Comparison of ENCODE assay signal across 12 cellular contexts in genomic region chr2:65566617-65567016, GRCh38.
DNase-seq lines count a peak whose midpoint lies in the region; ATAC-seq, FAIRE-seq and TF ChIP-seq lines count a peak whose summit lies in the region.
"Had no signal": no experiment of that assay in that cellular context is flagged by ENCODE, and none has a peak within 500 bp of the region (broad histone marks: within the 10 kb centered on the region; RNA-seq: fewer than 3 reads in every experiment).

No MANE protein-coding gene starts in this region.

- no peak for TF ChIP-seq EP300 in H1 (IDR thresholded peaks at IDR 0.05; ENCODE audit: borderline replicate concordance in 1 of 2, low read depth in 2 of 2, low read length in 2 of 2)

- H2BK20ac ChIP-seq in H1 (ENCODE audit: low read length), result no peak overlapping the region

- H3K14ac ChIP-seq in H1 (ENCODE audit: insufficient read length), result no peak overlapping the region

- H3K4me1 Mint-ChIP-seq in nephron progenitor cell, result peaks cover 12% of the 10 kb centered on the region

- H3K27ac Mint-ChIP-seq in nephron progenitor cell, result peak overlapping the region; percentile 20

- no peak for TF ChIP-seq POLR2A in H1 (IDR thresholded peaks at IDR 0.05; ENCODE audit: control extremely low read depth in 1 of 2, low read depth in 2 of 2, low read length in 2 of 2)

- H2AK5ac ChIP-seq in H1 (ENCODE audit: low read depth, low read length), result no peak overlapping the region

- peaks cover 23% of the 10 kb centered on the region for H3K27me3 ChIP-seq in DND-41 (ENCODE audit: insufficient read depth, low read length, poor library complexity)
- H3K27me3 ChIP-seq in H1 (replicated peaks in 1 of 4; ENCODE audit: control insufficient read depth in 3 of 4, extremely low read depth in 1 of 4, insufficient read depth in 3 of 4, low read length in 3 of 4), result peaks cover 0 to 4% (median 1%) of the 10 kb centered on the region in 4 experiments; a peak in 3 of 7 replicates
- H3K27me3 ChIP-seq: thyroid gland had no signal

- H3K4ac ChIP-seq in H1 (replicated peaks; ENCODE audit: insufficient read length, low read depth, low read length), result no peak overlapping the region

- WGBS in H1 (ENCODE audit: extremely low coverage in 1 of 2, insufficient coverage in 1 of 2, insufficient read length in 1 of 2, insufficient replicate concordance in 2 of 2, low coverage in 1 of 2, low lambda C conversion rate in 2 of 2, missing lambda C conversion rate in 1 of 2), 2 experiments, result 78% methylated on average over 9 of the region's 9 CpGs; no CpG with 5 or more reads in 1 of the 2 experiments

- no peak overlapping the region for H3K18ac ChIP-seq in H1 (ENCODE audit: extremely low read depth, low read length)

- H3K36me3 Mint-ChIP-seq in nephron progenitor cell (ENCODE audit: low read depth), result no peaks in the 10 kb centered on the region

- no peaks in the 10 kb centered on the region for H3K9me3 Mint-ChIP-seq in nephron progenitor cell

- no peak for TF ChIP-seq RAD21 in H1 (IDR thresholded peaks at IDR 0.05 in 1 of 2, conservative IDR thresholded peaks at IDR 0.05 in 1 of 2; ENCODE audit: low read depth in 2 of 2, low read length in 2 of 2)

- H3K36me3 ChIP-seq in DND-41 (ENCODE audit: insufficient read depth, low read length) (no peaks in the 10 kb centered on the region), H1 (ENCODE audit: control insufficient read depth in 2 of 4, insufficient read depth in 4 of 4, low read length in 3 of 4) (no peaks in the 10 kb centered on the region)
- H3K36me3 ChIP-seq: thyroid gland had no signal

- H3K27me3 Mint-ChIP-seq in nephron progenitor cell (ENCODE audit: low read depth, poor library complexity), result peaks cover 22% of the 10 kb centered on the region

- H3K9ac ChIP-seq in DND-41 (ENCODE audit: low read depth, low read length) (no peak overlapping the region), H1 (replicated peaks in 1 of 4; ENCODE audit: extremely low read depth in 1 of 4, low read depth in 3 of 4, low read length in 3 of 4) (no peak overlapping the region)

- H3K4me3 Mint-ChIP-seq in nephron progenitor cell, result no peak overlapping the region

- no peak overlapping the region for H2BK15ac ChIP-seq in H1 (ENCODE audit: low read length)

- H2BK120ac ChIP-seq in H1 (replicated peaks; ENCODE audit: low read depth, low read length), result no peak overlapping the region

- no peak overlapping the region for H4K5ac ChIP-seq in H1 (ENCODE audit: insufficient read length, low read depth, low read length)

- no peak overlapping the region for H3K56ac ChIP-seq in H1 (replicated peaks; ENCODE audit: insufficient read length, low read depth, low read length)

- no peak overlapping the region for H3K23ac ChIP-seq in H1 (ENCODE audit: insufficient read length)

- H3K4me1 ChIP-seq in DND-41 (ENCODE audit: insufficient read depth, low read length) (peaks cover 7% of the 10 kb centered on the region; the same call in 1 of the 2 replicates), H1 (replicated peaks in 1 of 4; ENCODE audit: control insufficient read depth in 3 of 4, insufficient read depth in 4 of 4, low read length in 3 of 4) (0 out of 7 replicates have a peak, but pooled peaks cover 0 to 3% (median 1%) of the 10 kb centered on the region in 4 experiments)
- H3K4me1 ChIP-seq: thyroid gland had no signal

- ATAC-seq in DND-41 (ENCODE audit: insufficient read depth, low read depth), result peak; percentile 89
- ATAC-seq in GM21423 (IDR thresholded peaks at IDR 0.05; ENCODE audit: unreplicated experiment), result no peak

- no peaks in the 10 kb centered on the region for H3K23me2 ChIP-seq in H1 (ENCODE audit: low read depth, low read length)

- no peak for FAIRE-seq in H1 (lab: Jason Lieb, UNC)
- FAIRE-seq in frontal cortex (lab: Jason Lieb, UNC), result no peak
- FAIRE-seq: RCC 7860 had no signal

- no peaks in the 10 kb centered on the region for H3K79me2 ChIP-seq in DND-41 (ENCODE audit: insufficient read depth, low read length)
- H3K79me2 ChIP-seq in H1 (ENCODE audit: control insufficient read depth in 1 of 2, insufficient read depth in 2 of 2, low read length in 2 of 2), result no peaks in the 10 kb centered on the region

- POLR2A ChIA-PET in H1 (lab: Charles Lee; ENCODE audit: partially characterized antibody), result interaction anchor here (0.5 to 1.1 kb wide), 3 partner anchors 10 to 340 kb away, joined by 3 to 5 read pairs (median 4); no protein-coding TSS in a partner anchor

- no peak overlapping the region for H2AFZ ChIP-seq in DND-41 (ENCODE audit: low read depth, low read length)
- H2AFZ ChIP-seq in H1 (ENCODE audit: low read length), result no peak overlapping the region

- no peak overlapping the region for H2BK12ac ChIP-seq in H1 (ENCODE audit: low read depth, low read length)

- peak overlapping the region; percentile 27 for H4K91ac ChIP-seq in H1 (replicated peaks; ENCODE audit: insufficient read length, low read length)

- no peak overlapping the region for H4K8ac ChIP-seq in H1 (ENCODE audit: extremely low read depth, insufficient read depth, low read length)

- H3K4me3 ChIP-seq in DND-41 (ENCODE audit: low read depth in 1 of 2, low read length in 2 of 2) (no peak overlapping the region), H1 (ENCODE audit: extremely low read depth in 1 of 4, insufficient read depth in 2 of 4, low read depth in 3 of 4, low read length in 4 of 4) (no peak overlapping the region)
- H3K4me3 ChIP-seq: thyroid gland had no signal

- H3K79me1 ChIP-seq in H1 (ENCODE audit: low read depth, low read length), result no peaks in the 10 kb centered on the region

- H3K9me3 ChIP-seq in DND-41 (ENCODE audit: insufficient read depth, low read length, severe bottlenecking) (no peaks in the 10 kb centered on the region), H1 (ENCODE audit: insufficient read depth in 2 of 2, low read depth in 1 of 2, low read length in 1 of 2) (no peaks in the 10 kb centered on the region)
- H3K9me3 ChIP-seq: thyroid gland had no signal

- CTCF ChIA-PET in H1 (lab: Charles Lee; ENCODE audit: partially characterized antibody), result interaction anchor here (0.6 to 1.5 kb wide), 9 partner anchors 12 to 518 kb away, joined by 3 to 5 read pairs (median 4); no protein-coding TSS in a partner anchor

- H3K27ac ChIP-seq in DND-41 (ENCODE audit: low read length), result no peak overlapping the region
- no peak overlapping the region for H3K27ac ChIP-seq in H1 (ENCODE audit: low read depth, low read length)
- H3K27ac ChIP-seq: thyroid gland had no signal

- DNase-seq in DND-41 (peak; percentile 42), NCI-H2171 (lab: John Stamatoyannopoulos, UW) (peak; percentile 22), H1 (ENCODE audit: low read depth in 1 of 2, low spot score in 2 of 2) (no peak), nephron progenitor cell (no peak), frontal cortex (ENCODE audit: low spot score in 2 of 2) (no peak), NCI-H748 treated with DMSO at 0.1 percent for 48 hours (lab: John Stamatoyannopoulos, UW) (no peak)
- DNase-seq in stimulated activated CD4-positive, alpha-beta T cell treated with anti-CD3 and anti-CD28 coated beads, Interleukin-12 subunit alpha, Interleukin-12 subunit beta, amount 100 ng/mL, for 4 hours, result no peak
- DNase-seq: activated CD4-positive, CD25-positive, alpha-beta regulatory T cell; NCI-H1417; thyroid gland had no signal

- H2BK5ac ChIP-seq in H1 (ENCODE audit: low read depth, low read length), result no peak overlapping the region

- H4K20me1 ChIP-seq in DND-41 (ENCODE audit: insufficient read depth, low read length), result no peaks in the 10 kb centered on the region
- H4K20me1 ChIP-seq in H1 (replicated peaks in 1 of 2; ENCODE audit: control insufficient read depth in 1 of 2, insufficient read depth in 2 of 2, low read length in 2 of 2), result no peaks in the 10 kb centered on the region

- H3K4me2 ChIP-seq in DND-41 (ENCODE audit: insufficient read depth, low read length), result peak overlapping the region; percentile 8
- no peak overlapping the region; a peak in 1 of 4 replicates for H3K4me2 ChIP-seq in H1 (ENCODE audit: insufficient read depth in 1 of 2, low read depth in 2 of 2, low read length in 2 of 2)

- TF ChIP-seq CTCF in DND-41 (IDR thresholded peaks at IDR 0.05; ENCODE audit: borderline replicate concordance, extremely low read depth, low read length, poor library complexity, severe bottlenecking), result no peak
- TF ChIP-seq CTCF in H1 (IDR thresholded peaks at IDR 0.05; ENCODE audit: control extremely low read depth in 1 of 3, insufficient read depth in 1 of 3, low read depth in 1 of 3, low read length in 3 of 3), result no peak
- no peak for TF ChIP-seq CTCF in nephron progenitor cell (IDR thresholded peaks at IDR 0.05)

TF ChIP-seq in H1, 55 proteins besides CTCF, POLR2A, EP300 and RAD21:
- no peak for TF ChIP-seq RFX5 (IDR thresholded peaks at IDR 0.05; ENCODE audit: borderline replicate concordance, low read depth, low read length)

Comparison
In these comparisons a context has a peak if more than half of its experiments do, and no peak if none do; other contexts are left out.
1. DNase-seq: peak in DND-41 (single experiment) and NCI-H2171 (single experiment); none in H1 (0 of 2), nephron progenitor cell (single experiment), frontal cortex (0 of 2), stimulated activated CD4-positive, alpha-beta T cell treated with anti-CD3 and anti-CD28 coated beads, Interleukin-12 subunit alpha, Interleukin-12 subunit beta, amount 100 ng/mL, for 4 hours (single experiment) and NCI-H748 treated with DMSO at 0.1 percent for 48 hours (single experiment).